Comparison of ENCODE assay signal across 13 cellular contexts in genomic region chr2:240917009-240917683, GRCh38. TPM values are rescaled to one million over a fixed set of nuclear protein-coding genes. Genes with fewer than 3 reads are reported as not detected.
DNase-seq lines count a peak whose midpoint lies in the region; ATAC-seq and TF ChIP-seq lines count a peak whose summit lies in the region.
"Had no signal": no experiment of that assay in that cellular context is flagged by ENCODE, and none has a peak within 500 bp of the region (broad histone marks: within the 10 kb centered on the region; RNA-seq: fewer than 3 reads in every experiment).

No MANE protein-coding gene starts in this region.

- H3K79me2 ChIP-seq in fibroblast of lung (ENCODE audit: control insufficient read depth, insufficient read depth, low read length) (no peaks in the 10 kb centered on the region), neural progenitor cell (ENCODE audit: low read depth) (no peaks in the 10 kb centered on the region)

- intact Hi-C loops in naive thymus-derived CD4-positive, alpha-beta T cell (cut with micrococcal nuclease): loop anchor here (10.0 kb wide), 2 partner anchors 238 to 378 kb away; partner anchors contain the start of gene PPP1R7 (in 1 of the 2)

- CTCF ChIA-PET in naive thymus-derived CD4-positive, alpha-beta T cell (lab: Charles Lee): interaction anchor here (0.6 to 1.1 kb wide), 2 partner anchors 13 to 724 kb away, joined by 3 to 4 read pairs; no protein-coding TSS in a partner anchor

- H3K4me1 ChIP-seq in HUES64 (ENCODE audit: insufficient read depth, low read length) (0 out of 2 replicates have a peak, but pooled peaks cover 5% of the 10 kb centered on the region), fibroblast of lung (ENCODE audit: control insufficient read depth, extremely low read depth, insufficient read depth, low read length) (peaks cover 42% of the 10 kb centered on the region), neural progenitor cell (peaks cover 12% of the 10 kb centered on the region)
- H3K4me1 ChIP-seq in naive thymus-derived CD4-positive, alpha-beta T cell (ENCODE audit: control insufficient read depth in 2 of 2, insufficient read depth in 2 of 2, low read length in 2 of 2): no peaks in the 10 kb centered on the region

- H3K9me3 ChIP-seq in HUES64 (ENCODE audit: insufficient read depth, low read depth, low read length) (no peaks in the 10 kb centered on the region), fibroblast of lung (ENCODE audit: control insufficient read depth, insufficient read depth, low read depth, low read length) (no peaks in the 10 kb centered on the region), neural progenitor cell (ENCODE audit: low read depth) (no peaks in the 10 kb centered on the region)
- no peaks in the 10 kb centered on the region for H3K9me3 ChIP-seq in naive thymus-derived CD4-positive, alpha-beta T cell (ENCODE audit: control insufficient read depth in 2 of 3, low read length in 3 of 3)

- no peak for ATAC-seq in left lobe of liver
- no peak for ATAC-seq in naive thymus-derived CD4-positive, alpha-beta T cell

- no peak overlapping the region for H3K27ac Mint-ChIP-seq in neural progenitor cell
- H3K27ac Mint-ChIP-seq in naive thymus-derived CD4-positive, alpha-beta T cell: no peak overlapping the region

- no peaks in the 10 kb centered on the region for H3K36me3 Mint-ChIP-seq in neural progenitor cell
- H3K36me3 Mint-ChIP-seq in naive thymus-derived CD4-positive, alpha-beta T cell: no peaks in the 10 kb centered on the region

- H3K36me3 ChIP-seq in HUES64 (ENCODE audit: insufficient read depth, low read length) (no peaks in the 10 kb centered on the region), fibroblast of lung (ENCODE audit: control insufficient read depth, insufficient read depth, low read length) (no peaks in the 10 kb centered on the region), neural progenitor cell (no peaks in the 10 kb centered on the region)
- H3K36me3 ChIP-seq in naive thymus-derived CD4-positive, alpha-beta T cell (ENCODE audit: control insufficient read depth in 2 of 3, insufficient read depth in 3 of 3, low read length in 3 of 3): no peaks in the 10 kb centered on the region

- peaks cover 19% of the 10 kb centered on the region for H3K27me3 ChIP-seq in HUES64 (ENCODE audit: insufficient read depth, low read length)
- H3K27me3 ChIP-seq in fibroblast of lung (ENCODE audit: control insufficient read depth, insufficient read depth, low read length): no peaks in the 10 kb centered on the region
- H3K27me3 ChIP-seq in neural progenitor cell: peaks cover 27% of the 10 kb centered on the region
- H3K27me3 ChIP-seq in naive thymus-derived CD4-positive, alpha-beta T cell (ENCODE audit: control insufficient read depth in 2 of 2, insufficient read depth in 2 of 2, low read length in 2 of 2): peaks cover 3 to 4% of the 10 kb centered on the region in 2 donors

- H3K4me2 ChIP-seq in fibroblast of lung (ENCODE audit: extremely low read depth, insufficient read depth, low read length): peak overlapping the region; percentile 42
- peak overlapping the region; percentile 72 for H3K4me2 ChIP-seq in neural progenitor cell

- H3K4me1 Mint-ChIP-seq in neural progenitor cell: no peaks in the 10 kb centered on the region
- H3K4me1 Mint-ChIP-seq in naive thymus-derived CD4-positive, alpha-beta T cell: peaks cover 0 to 2% (median 0%) of the 10 kb centered on the region in 7 donors

- H2AFZ ChIP-seq in fibroblast of lung (ENCODE audit: low read length): no peak overlapping the region
- no peak overlapping the region for H2AFZ ChIP-seq in neural progenitor cell (replicated peaks)

- H3K27ac ChIP-seq in HUES64 (ENCODE audit: low read depth, low read length): no peak overlapping the region
- H3K27ac ChIP-seq in fibroblast of lung (ENCODE audit: insufficient read depth, low read length): peak overlapping the region; percentile 85
- no peak overlapping the region for H3K27ac ChIP-seq in neural progenitor cell
- no peak overlapping the region for H3K27ac ChIP-seq in naive thymus-derived CD4-positive, alpha-beta T cell (ENCODE audit: low read depth, low read length)

- no peaks in the 10 kb centered on the region for H3F3A ChIP-seq in neural progenitor cell (ENCODE audit: low read depth)

- no peaks in the 10 kb centered on the region for H3K9me3 Mint-ChIP-seq in neural progenitor cell
- no peaks in the 10 kb centered on the region for H3K9me3 Mint-ChIP-seq in naive thymus-derived CD4-positive, alpha-beta T cell
- H3K9me3 Mint-ChIP-seq: nephron had no signal

- H3K27me3 Mint-ChIP-seq in neural progenitor cell (ENCODE audit: insufficient read depth, low read depth): peaks cover 12% of the 10 kb centered on the region
- H3K27me3 Mint-ChIP-seq in naive thymus-derived CD4-positive, alpha-beta T cell: peaks cover 7 to 20% (median 12%) of the 10 kb centered on the region in 5 donors

- H4K20me1 ChIP-seq in fibroblast of lung (ENCODE audit: control insufficient read depth, extremely low read depth, insufficient read depth, low read length) (no peaks in the 10 kb centered on the region), neural progenitor cell (ENCODE audit: low read depth) (no peaks in the 10 kb centered on the region)

- POLR2A ChIA-PET in naive thymus-derived CD4-positive, alpha-beta T cell (lab: Charles Lee): no interaction called here

- H3K9ac ChIP-seq in HUES64 (ENCODE audit: low read depth, low read length) (no peak overlapping the region), fibroblast of lung (ENCODE audit: insufficient read depth, low read length) (peak overlapping the region; percentile 36), neural progenitor cell (no peak overlapping the region)

- 76% methylated on average over 20 of the region's 20 CpGs for WGBS in HUES64

- DNase-seq in 8988T (peak; percentile 32), fibroblast of lung (ENCODE audit: low read depth in 2 of 2) (no peak), neural progenitor cell (ENCODE audit: low spot score) (no peak), D341Med (ENCODE audit: low spot score) (no peak), left lobe of liver (ENCODE audit: low spot score) (no peak)
- DNase-seq in stimulated activated CD4-positive, alpha-beta T cell treated with anti-CD3 and anti-CD28 coated beads, Interleukin-2, amount 100 ng/mL, for 24 hours: no peak
- no peak for DNase-seq in naive thymus-derived CD4-positive, alpha-beta T cell

- H3K4me3 ChIP-seq in HUES64 (ENCODE audit: low read length) (peak overlapping the region; percentile 43), fibroblast of lung (replicated peaks in 1 of 4; ENCODE audit: control extremely low read depth in 1 of 4, insufficient read depth in 1 of 4, low read depth in 3 of 4, low read length in 4 of 4) (no peak overlapping the region), neural progenitor cell (peak overlapping the region; percentile 31)
- H3K4me3 ChIP-seq in naive thymus-derived CD4-positive, alpha-beta T cell (ENCODE audit: low read length): no peak overlapping the region

- no peak overlapping the region for H3K4me3 Mint-ChIP-seq in neural progenitor cell
- peak overlapping the region in 1 of 10 donors; percentile 30 for H3K4me3 Mint-ChIP-seq in naive thymus-derived CD4-positive, alpha-beta T cell

- TF ChIP-seq CTCF in fibroblast of lung (conservative IDR thresholded peaks at IDR 0.05 in 1 of 2, IDR thresholded peaks at IDR 0.05 in 1 of 2; ENCODE audit: low read depth in 1 of 2, low read length in 2 of 2) (no peak), neural progenitor cell (IDR thresholded peaks at IDR 0.05) (no peak)

RNA-seq across cellular contexts. Expression of gene CROCC2, which starts 11.0 kb away (rescaled TPM):
- polyA plus RNA-seq in HUES64 (2013, experiment 1 of 2): not detected
- not detected for polyA plus RNA-seq in HUES64 (2013, experiment 2 of 2)
- total RNA-seq in fibroblast of lung (0.33 and 0.51 TPM in 2 replicates), neural progenitor cell (ENCODE audit: low replicate concordance) (not detected in 2 replicates), left lobe of liver (0.05 TPM)
- 0.02 and 0.12 TPM in 2 replicates for polyA plus RNA-seq in fibroblast of lung
- polyA plus RNA-seq in fibroblast of lung (2012): 0.02 and 0.28 TPM in 2 replicates
- polyA minus RNA-seq in fibroblast of lung (ENCODE audit: low replicate concordance): not detected in 2 replicates
- total RNA-seq in naive thymus-derived CD4-positive, alpha-beta T cell: under 1 TPM in 1 of 5 experiments, not detected in 4; 0.22 TPM
- polyA plus RNA-seq in naive thymus-derived CD4-positive, alpha-beta T cell: not detected
- total RNA-seq: activated CD8-positive, alpha-beta memory T cell treated with anti-CD3 and anti-CD28 coated beads for 36 hours; Daoy; HT1080 had no signal
- polyA plus RNA-seq: keratinocyte had no signal

RNA-seq across cellular contexts. Expression of gene MAB21L4, which starts 21.2 kb away (rescaled TPM):
- not detected for polyA plus RNA-seq in HUES64 (2013, experiment 1 of 2)
- not detected for polyA plus RNA-seq in HUES64 (2013, experiment 2 of 2)
- total RNA-seq in fibroblast of lung (not detected in 2 replicates), neural progenitor cell (ENCODE audit: low replicate concordance) (not detected in 2 replicates), left lobe of liver (19.3 TPM)
- polyA plus RNA-seq in fibroblast of lung: not detected in 2 replicates
- polyA plus RNA-seq in fibroblast of lung (2012): not detected in 2 replicates
- polyA minus RNA-seq in fibroblast of lung (ENCODE audit: low replicate concordance): not detected in 2 replicates
- total RNA-seq in naive thymus-derived CD4-positive, alpha-beta T cell: not detected
- not detected for polyA plus RNA-seq in naive thymus-derived CD4-positive, alpha-beta T cell
- total RNA-seq: activated CD8-positive, alpha-beta memory T cell treated with anti-CD3 and anti-CD28 coated beads for 36 hours; Daoy; HT1080 had no signal

RNA-seq across cellular contexts. Expression of gene AGXT, which starts 48.5 kb away (rescaled TPM):
- not detected for polyA plus RNA-seq in HUES64 (2013, experiment 1 of 2)
- not detected for polyA plus RNA-seq in HUES64 (2013, experiment 2 of 2)
- not detected in 2 replicates for total RNA-seq in fibroblast of lung
- not detected in 2 replicates for polyA plus RNA-seq in fibroblast of lung
- polyA plus RNA-seq in fibroblast of lung (2012): not detected in 2 replicates
- not detected in 2 replicates for polyA minus RNA-seq in fibroblast of lung (ENCODE audit: low replicate concordance)
- not detected in 2 replicates for total RNA-seq in neural progenitor cell (ENCODE audit: low replicate concordance)
- 1,805 TPM for total RNA-seq in left lobe of liver
- not detected for total RNA-seq in naive thymus-derived CD4-positive, alpha-beta T cell
- polyA plus RNA-seq in naive thymus-derived CD4-positive, alpha-beta T cell: not detected
- total RNA-seq: activated CD8-positive, alpha-beta memory T cell treated with anti-CD3 and anti-CD28 coated beads for 36 hours; Daoy; HT1080 had no signal
- polyA plus RNA-seq: keratinocyte had no signal

Comparison
In these comparisons a context has a peak if more than half of its experiments do, and no peak if none do; other contexts are left out.
1. H3K4me3 ChIP-seq: peak in HUES64 (single experiment) and neural progenitor cell (single experiment); none in fibroblast of lung (0 of 4) and naive thymus-derived CD4-positive, alpha-beta T cell (single experiment).
2. RNA of gene MAB21L4, which starts 21.2 kb away (total RNA-seq): 19.3 TPM in left lobe of liver (single experiment); not detected in fibroblast of lung, not detected in neural progenitor cell and not detected in naive thymus-derived CD4-positive, alpha-beta T cell; every median in the first group is over 10 times any median in the second.
3. RNA of gene AGXT, which starts 48.5 kb away (total RNA-seq): 1,805 TPM in left lobe of liver (single experiment); not detected in fibroblast of lung, not detected in neural progenitor cell and not detected in naive thymus-derived CD4-positive, alpha-beta T cell; every median in the first group is over 1,000 times any median in the second.